In the genomic region with DNA sequence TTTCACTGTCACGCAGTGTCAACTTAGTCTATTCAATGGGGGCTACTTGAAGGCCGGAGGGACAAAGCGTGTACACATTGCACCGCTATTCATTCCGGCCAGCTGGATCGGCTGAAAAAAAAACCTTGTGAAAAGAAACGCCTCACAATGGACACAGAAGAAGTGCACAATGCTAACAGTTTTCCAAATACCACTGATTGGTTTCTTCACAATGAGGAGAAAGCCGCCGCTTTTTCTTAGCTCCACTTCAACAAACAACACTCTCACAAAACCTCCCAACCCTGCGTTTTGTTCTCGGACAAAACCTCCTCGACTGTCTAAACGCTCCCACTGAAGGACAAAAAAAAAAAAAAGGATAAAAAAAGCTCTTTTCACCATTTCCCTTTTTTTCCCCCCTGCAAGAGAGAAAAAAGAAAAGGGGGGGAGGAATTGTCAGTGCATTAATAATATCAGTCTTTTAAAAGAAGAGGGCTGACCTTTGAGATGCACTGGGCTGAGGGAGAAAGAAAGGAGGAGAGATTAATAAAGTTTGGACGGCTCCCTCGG, we compare ENCODE assay signal across 11 cellular contexts. TPM values are rescaled to one million over a fixed set of nuclear protein-coding genes. Genes with fewer than 3 reads are reported as not detected.
DNase-seq lines count a peak whose midpoint lies in the region; ATAC-seq and TF ChIP-seq lines count a peak whose summit lies in the region.
"Had no signal": no experiment of that assay in that cellular context is flagged by ENCODE, and none has a peak within 500 bp of the region (broad histone marks: within the 10 kb centered on the region; RNA-seq: fewer than 3 reads in every experiment).

No MANE protein-coding gene starts in this region.

- no peak overlapping the region for H3K14ac ChIP-seq in trophoblast cell (ENCODE audit: low read length)

- intact Hi-C loops in esophagus muscularis mucosa (cut with DNase I) = no loop called here

- H3K23ac ChIP-seq in trophoblast cell (ENCODE audit: low read length) = no peak overlapping the region

- no peak overlapping the region for H2BK12ac ChIP-seq in trophoblast cell (ENCODE audit: low read length)

- H3K4ac ChIP-seq in trophoblast cell (ENCODE audit: low read depth, low read length) = no peak overlapping the region

- H3K4me3 Mint-ChIP-seq in effector memory CD8-positive, alpha-beta T cell = peak overlapping the region in 1 of 2 donors; percentile 40

- no peak overlapping the region for H4K12ac ChIP-seq in trophoblast cell (ENCODE audit: low read depth, low read length)

- no peak overlapping the region for H4K8ac ChIP-seq in trophoblast cell (ENCODE audit: low read depth, low read length)

- no peaks in the 10 kb centered on the region for H3K36me3 ChIP-seq in NT2/D1 (ENCODE audit: insufficient read depth, insufficient read length, low read length)
- H3K36me3 ChIP-seq in esophagus muscularis mucosa = no peaks in the 10 kb centered on the region
- H3K36me3 ChIP-seq in trophoblast cell (ENCODE audit: control insufficient read depth in 1 of 2, insufficient read depth in 2 of 2, low read length in 2 of 2) = no peaks in the 10 kb centered on the region

- peaks cover 11% of the 10 kb centered on the region; the same call in 1 of the 2 replicates for H3K9me3 ChIP-seq in NT2/D1 (ENCODE audit: insufficient read depth, low read length)
- H3K9me3 ChIP-seq in esophagus muscularis mucosa = no peaks in the 10 kb centered on the region
- peaks cover 2% of the 10 kb centered on the region for H3K9me3 ChIP-seq in trophoblast cell (ENCODE audit: insufficient read depth, low read depth, low read length)

- H3K27ac ChIP-seq in esophagus muscularis mucosa (replicated peaks in 1 of 4) = no peak overlapping the region
- H3K27ac ChIP-seq in trophoblast cell (ENCODE audit: low read depth, low read length) = no peak overlapping the region
- H3K27ac ChIP-seq: 22Rv1, VCaP had no signal

- no peaks in the 10 kb centered on the region for H3K36me3 Mint-ChIP-seq in effector memory CD8-positive, alpha-beta T cell (ENCODE audit: insufficient read depth)

- H2BK120ac ChIP-seq in trophoblast cell (ENCODE audit: insufficient read depth, low read length, poor library complexity) = no peak overlapping the region

- peaks cover 0 to 2% of the 10 kb centered on the region in 2 donors for H3K9me3 Mint-ChIP-seq in effector memory CD8-positive, alpha-beta T cell

- DNase-seq in DMS 273 (lab: John Stamatoyannopoulos, UW; ENCODE audit: unreplicated experiment) (peak; percentile 5), DMS 273 treated with DMSO at 0.1 percent for 48 hours (lab: John Stamatoyannopoulos, UW) (no peak), NT2/D1 (ENCODE audit: low read depth, low spot score) (no peak), esophagus muscularis mucosa (ENCODE audit: extremely low spot score) (no peak), trophoblast cell (no peak), retina (no peak)
- DNase-seq in effector memory CD8-positive, alpha-beta T cell = no peak
- DNase-seq: activated gamma-delta T cell had no signal

- no peak overlapping the region for H3K18ac ChIP-seq in trophoblast cell (ENCODE audit: low read length)

- H3K4me3 ChIP-seq in NT2/D1 (ENCODE audit: insufficient read length, low read depth) = peak overlapping the region; percentile 42
- H3K4me3 ChIP-seq in esophagus muscularis mucosa = peak overlapping the region in 3 of 4 donors; percentile 4 to 38 (median 20)
- no peak overlapping the region for H3K4me3 ChIP-seq in trophoblast cell (ENCODE audit: low read depth, low read length)

- no peaks in the 10 kb centered on the region for H3K4me1 ChIP-seq in NT2/D1 (ENCODE audit: insufficient read depth, insufficient read length)
- H3K4me1 ChIP-seq in esophagus muscularis mucosa = peaks cover 11 to 57% (median 34%) of the 10 kb centered on the region in 4 donors
- H3K4me1 ChIP-seq in trophoblast cell (ENCODE audit: control insufficient read depth in 1 of 2, insufficient read depth in 2 of 2, low read length in 2 of 2) = peaks cover 9 to 30% of the 10 kb centered on the region in 2 experiments

- no peak overlapping the region for H2AFZ ChIP-seq in trophoblast cell (ENCODE audit: insufficient read depth, low read length, poor library complexity)

- H3K9ac ChIP-seq in NT2/D1 (ENCODE audit: insufficient read length, low read depth) (peak overlapping the region; percentile 64), trophoblast cell (ENCODE audit: low read length) (no peak overlapping the region)

- no peaks in the 10 kb centered on the region for H3K79me1 ChIP-seq in trophoblast cell (ENCODE audit: low read length)

- H2AK5ac ChIP-seq in trophoblast cell (ENCODE audit: low read length) = no peak overlapping the region

- TF ChIP-seq CTCF in esophagus muscularis mucosa (IDR thresholded peaks at IDR 0.05) = no peak

- no peak for TF ChIP-seq EP300 in esophagus muscularis mucosa (IDR thresholded peaks at IDR 0.05)

- H3K4me2 ChIP-seq in trophoblast cell (ENCODE audit: low read length) = peak overlapping the region; percentile 42

- no peak overlapping the region for H4K91ac ChIP-seq in trophoblast cell (ENCODE audit: low read depth, low read length)

- H3K27me3 ChIP-seq in NT2/D1 (ENCODE audit: insufficient read depth, insufficient read length) (peaks cover 45% of the 10 kb centered on the region), esophagus muscularis mucosa (peaks cover 3 to 100% (median 82%) of the 10 kb centered on the region in 4 donors), trophoblast cell (ENCODE audit: insufficient read depth, low read length) (peaks cover 79% of the 10 kb centered on the region)

- no peak for TF ChIP-seq POLR2A in esophagus muscularis mucosa (IDR thresholded peaks at IDR 0.05; ENCODE audit: low read depth)

- ATAC-seq in effector memory CD8-positive, alpha-beta T cell (replicated peaks) = no peak
- ATAC-seq in GM18870 (IDR thresholded peaks at IDR 0.05; ENCODE audit: unreplicated experiment) = no peak

- no peak overlapping the region for H2BK5ac ChIP-seq in trophoblast cell (ENCODE audit: low read depth, low read length, poor library complexity)

- H3K79me2 ChIP-seq in trophoblast cell (ENCODE audit: control insufficient read depth, insufficient read depth, low read length, poor library complexity) = no peaks in the 10 kb centered on the region

- no peak overlapping the region for H3K27ac Mint-ChIP-seq in effector memory CD8-positive, alpha-beta T cell

- H3K4me1 Mint-ChIP-seq in effector memory CD8-positive, alpha-beta T cell (ENCODE audit: low read depth in 2 of 2) = peaks cover 3 to 8% of the 10 kb centered on the region in 2 donors

- peaks cover 78 to 87% of the 10 kb centered on the region in 2 donors for H3K27me3 Mint-ChIP-seq in effector memory CD8-positive, alpha-beta T cell

- WGBS in esophagus muscularis mucosa = 13% methylated on average over 15 of the region's 15 CpGs
- WGBS in trophoblast cell (ENCODE audit: extremely low coverage, insufficient coverage, insufficient read length) = no CpG with 5 or more reads among the region's 15 CpGs

RNA-seq across cellular contexts. Expression of gene SOX21, which starts 5.4 kb away (rescaled TPM):
- total RNA-seq in esophagus muscularis mucosa = not detected
- 0.07 and 0.11 TPM in 2 replicates for polyA plus RNA-seq in trophoblast cell (2013)
